ENCODE assay signal across 19 cellular contexts in genomic region chr14:86708846-86709339, GRCh38.
DNase-seq lines count a peak whose midpoint lies in the region; ATAC-seq, FAIRE-seq and TF ChIP-seq lines count a peak whose summit lies in the region.
"Had no signal": no experiment of that assay in that cellular context is flagged by ENCODE, and none has a peak within 500 bp of the region (broad histone marks: within the 10 kb centered on the region; RNA-seq: fewer than 3 reads in every experiment).

No MANE protein-coding gene starts in this region.

- H3K4me3 Mint-ChIP-seq in nephron, result no peak overlapping the region

- BruUV-seq in mammary epithelial cell (replicated peaks; lab: Mats Ljungman, UMichigan), result no TSS peak

- peak; percentile 25 for FAIRE-seq in kidney (lab: Jason Lieb, UNC)
- FAIRE-seq: K562 had no signal

- H3K27me3 Mint-ChIP-seq in nephron (ENCODE audit: low read depth), result no peaks in the 10 kb centered on the region
- H3K27me3 Mint-ChIP-seq: CD4-positive, CD25-positive, alpha-beta regulatory T cell had no signal

- dilution Hi-C loops in mammary epithelial cell (cut with HindIII; ENCODE audit: low sequenced_read_pairs), result no loop called here

- TF ChIP-seq CTCF in Loucy (conservative IDR thresholded peaks at IDR 0.05; ENCODE audit: low read length) (no peak), kidney (IDR thresholded peaks at IDR 0.05; ENCODE audit: borderline replicate concordance, extremely low read depth, insufficient read depth) (no peak), nephron (IDR thresholded peaks at IDR 0.05; ENCODE audit: unreplicated experiment in 3 of 3) (no peak), mammary epithelial cell (conservative IDR thresholded peaks at IDR 0.05 in 1 of 2, IDR thresholded peaks at IDR 0.05 in 1 of 2; ENCODE audit: extremely low read depth in 1 of 2, insufficient read depth in 1 of 2, low read depth in 1 of 2, low read length in 2 of 2) (no peak), foreskin keratinocyte (conservative IDR thresholded peaks at IDR 0.05) (no peak)

- intact Hi-C loops in kidney (cut with DNase I) (no loop called here), mammary epithelial cell (cut with micrococcal nuclease) (no loop called here)

- DNase-seq in kidney (no peak), mammary epithelial cell (no peak), DMS153 (lab: John Stamatoyannopoulos, UW) (no peak), foreskin keratinocyte (no peak)
- DNase-seq: ACHN; CD4-positive, CD25-positive, alpha-beta regulatory T cell; NCI-H1092 treated with DMSO at 0.1 percent for 48 hours; NCI-H1694; NCI-H2107; NCI-H345; NCI-H748 treated with DMSO at 0.1 percent for 48 hours; SK-N-SH had no signal

- H3K9me3 Mint-ChIP-seq in nephron, result peaks cover 9% of the 10 kb centered on the region

- no peaks in the 10 kb centered on the region; the same call in 1 of the 2 replicates for H3F3A ChIP-seq in Loucy (ENCODE audit: low read depth)

- H3K27ac Mint-ChIP-seq in nephron, result peak overlapping the region; percentile 55 to 83 (median 62)
- H3K27ac Mint-ChIP-seq: CD4-positive, CD25-positive, alpha-beta regulatory T cell had no signal

- H3K4me1 ChIP-seq in Loucy (ENCODE audit: insufficient read depth, low read length, poor library complexity, severe bottlenecking), result peaks cover 33% of the 10 kb centered on the region
- H3K4me1 ChIP-seq in kidney (ENCODE audit: control insufficient read depth in 1 of 2, insufficient read depth in 1 of 2, low read depth in 1 of 2, low read length in 2 of 2), result no peaks in the 10 kb centered on the region
- no peaks in the 10 kb centered on the region for H3K4me1 ChIP-seq in mammary epithelial cell (ENCODE audit: insufficient read depth, low read length)
- H3K4me1 ChIP-seq in foreskin keratinocyte, result peaks cover 10% of the 10 kb centered on the region
- H3K4me1 ChIP-seq: HAP-1 had no signal

- H3K9ac ChIP-seq in Loucy (ENCODE audit: low read depth, low read length, poor library complexity, severe bottlenecking) (no peak overlapping the region), kidney (ENCODE audit: low read length in 2 of 2) (no peak overlapping the region), mammary epithelial cell (ENCODE audit: insufficient read depth, low read length) (no peak overlapping the region)
- H3K9ac ChIP-seq: SK-N-SH had no signal

- H3K9me2 ChIP-seq in Loucy (replicated peaks; ENCODE audit: low read depth, low read length), result no peaks in the 10 kb centered on the region
- H3K9me2 ChIP-seq: SK-N-SH had no signal

- no peaks in the 10 kb centered on the region for H3K27me3 ChIP-seq in Loucy (ENCODE audit: insufficient read depth, low read length, poor library complexity, severe bottlenecking)
- no peaks in the 10 kb centered on the region for H3K27me3 ChIP-seq in mammary epithelial cell (ENCODE audit: insufficient read depth, low read length)
- no peaks in the 10 kb centered on the region for H3K27me3 ChIP-seq in foreskin keratinocyte

- H3K36me3 ChIP-seq in Loucy (ENCODE audit: insufficient read depth, low read length) (no peaks in the 10 kb centered on the region), kidney (ENCODE audit: control insufficient read depth in 1 of 2, insufficient read depth in 2 of 2, low read length in 2 of 2) (no peaks in the 10 kb centered on the region), mammary epithelial cell (ENCODE audit: insufficient read depth, low read length) (no peaks in the 10 kb centered on the region)
- H3K36me3 ChIP-seq: HAP-1 had no signal

- in situ Hi-C loops in mammary epithelial cell (cut with MboI; ENCODE audit: low sequenced_read_pairs in 2 of 2), result no loop called here

- peaks cover 13% of the 10 kb centered on the region for H3K4me1 Mint-ChIP-seq in nephron
- H3K4me1 Mint-ChIP-seq: CD4-positive, CD25-positive, alpha-beta regulatory T cell had no signal

- H3K79me2 ChIP-seq in Loucy (ENCODE audit: insufficient read depth, low read length) (no peaks in the 10 kb centered on the region), mammary epithelial cell (ENCODE audit: insufficient read depth, low read length) (no peaks in the 10 kb centered on the region)

- H3K9me3 ChIP-seq in Loucy (ENCODE audit: insufficient read depth, low read depth, low read length), result peaks cover 6% of the 10 kb centered on the region; the same call in 1 of the 2 replicates
- H3K9me3 ChIP-seq in kidney (ENCODE audit: control insufficient read depth in 1 of 2, low read length in 2 of 2), result peaks cover 0 to 6% of the 10 kb centered on the region in 2 donors
- no peaks in the 10 kb centered on the region for H3K9me3 ChIP-seq in mammary epithelial cell (replicated peaks; ENCODE audit: insufficient read depth, low read length)
- H3K9me3 ChIP-seq: HAP-1, SK-N-SH had no signal

- H4K20me1 ChIP-seq in Loucy (ENCODE audit: insufficient read depth, low read length, poor library complexity, severe bottlenecking), result no peaks in the 10 kb centered on the region
- H4K20me1 ChIP-seq in mammary epithelial cell (ENCODE audit: insufficient read depth, low read length), result no peaks in the 10 kb centered on the region

- ATAC-seq in GM19025 (IDR thresholded peaks at IDR 0.05; ENCODE audit: low read depth, unreplicated experiment) (peak; percentile 56), foreskin keratinocyte (no peak)
- ATAC-seq: K562, Panc1, Right ventricle myocardium inferior had no signal

- H3K4me3 ChIP-seq in Loucy (ENCODE audit: low read length, poor library complexity, severe bottlenecking), result no peak overlapping the region
- no peak overlapping the region for H3K4me3 ChIP-seq in kidney (ENCODE audit: low read length in 2 of 2)
- no peak overlapping the region for H3K4me3 ChIP-seq in mammary epithelial cell (replicated peaks in 1 of 3; ENCODE audit: insufficient read depth in 1 of 3, low read depth in 2 of 3, low read length in 3 of 3)
- H3K4me3 ChIP-seq: HAP-1, K562 had no signal

- H3K4me2 ChIP-seq in Loucy (ENCODE audit: low read depth, low read length, poor library complexity, severe bottlenecking) (no peak overlapping the region), mammary epithelial cell (ENCODE audit: insufficient read depth, low read depth, low read length) (no peak overlapping the region)
- H3K4me2 ChIP-seq: SK-N-SH had no signal

- H2AFZ ChIP-seq in Loucy (ENCODE audit: low read length), result peak overlapping the region; percentile 50
- no peak overlapping the region for H2AFZ ChIP-seq in mammary epithelial cell (ENCODE audit: low read depth, low read length)

- no peaks in the 10 kb centered on the region for H3K36me3 Mint-ChIP-seq in nephron (ENCODE audit: low read depth)
- H3K36me3 Mint-ChIP-seq: CD4-positive, CD25-positive, alpha-beta regulatory T cell had no signal

- CTCF ChIA-PET in mammary epithelial cell (lab: Charles Lee; ENCODE audit: low non-redundant PET), result no interaction called here

- H3K27ac ChIP-seq in kidney (ENCODE audit: low read depth in 2 of 2, low read length in 2 of 2) (peak overlapping the region in 1 of 2 donors; percentile 25), mammary epithelial cell (ENCODE audit: insufficient read depth, low read depth, low read length) (no peak overlapping the region), foreskin keratinocyte (no peak overlapping the region)
